13 cellular contexts compared by ENCODE assay signal in genomic region chr3:182241777-182242556, GRCh38.
A peak's percentile ranks its signal among the peaks of the same experiment; 100 is the strongest.
DNase-seq lines count a peak whose midpoint lies in the region; ATAC-seq lines count a peak whose summit lies in the region.
"Had no signal": no experiment of that assay in that cellular context is flagged by ENCODE, and none has a peak within 500 bp of the region (broad histone marks: within the 10 kb centered on the region; RNA-seq: fewer than 3 reads in every experiment).

No MANE protein-coding gene starts in this region.

- peak; percentile 87 to 95 for ATAC-seq in left cardiac atrium
- ATAC-seq: activated T-cell treated with anti-CD3 and anti-CD28 coated beads, Interleukin-2, amount 50 U/mL, for 72 hours had no signal

- in situ Hi-C loops in ACHN (cut with HindIII; ENCODE audit: low pct_ligation_motif_present, low pct_unique_long_range_greater_than_20kb, low sequenced_read_pairs): no loop called here

- DNase-seq in ACHN (peak; percentile 8), amniotic epithelial cell (ENCODE audit: low read depth) (peak; percentile 79), left cardiac atrium (peak; percentile 50), non-pigmented ciliary epithelial cell (ENCODE audit: low read depth) (peak; percentile 38), 8988T (no peak), NOMO-1 (lab: John Stamatoyannopoulos, UW; ENCODE audit: unreplicated experiment in 2 of 2) (no peak), SW 1271 (lab: John Stamatoyannopoulos, UW) (no peak)
- no peak for DNase-seq in NK-92 treated with Interleukin-12 subunit alpha and Interleukin-12 subunit beta, amount 100 ng/mL, for 24 hours (lab: John Stamatoyannopoulos, UW)
- DNase-seq: activated T-cell treated with anti-CD3 and anti-CD28 coated beads, Interleukin-2, amount 50 U/mL, for 72 hours; foreskin melanocyte; NCI-H2029; stimulated activated CD4-positive, alpha-beta T cell treated with anti-CD3 and anti-CD28 coated beads, Interleukin-12 subunit alpha, Interleukin-12 subunit beta, amount 100 ng/mL, for 4 hours; T-helper 2 cell had no signal

- intact Hi-C loops in left cardiac atrium (cut with DNase I): no loop called here

Comparison
In these comparisons a context has a peak if more than half of its experiments do, and no peak if none do; other contexts are left out.
1. DNase-seq: peak in ACHN (single experiment), amniotic epithelial cell (single experiment), left cardiac atrium (single experiment) and non-pigmented ciliary epithelial cell (single experiment); none in 8988T (single experiment), NOMO-1 (0 of 2), SW 1271 (0 of 2) and NK-92 treated with Interleukin-12 subunit alpha and Interleukin-12 subunit beta, amount 100 ng/mL, for 24 hours (single experiment).